12 cellular contexts compared by ENCODE assay signal in genomic region chr14:61588419-61588901, GRCh38.
A peak's percentile ranks its signal among the peaks of the same experiment; 100 is the strongest.
DNase-seq lines count a peak whose midpoint lies in the region; ATAC-seq and TF ChIP-seq lines count a peak whose summit lies in the region.
"Had no signal": no experiment of that assay in that cellular context is flagged by ENCODE, and none has a peak within 500 bp of the region (broad histone marks: within the 10 kb centered on the region; RNA-seq: fewer than 3 reads in every experiment).

No MANE protein-coding gene starts in this region.

- H2BK15ac ChIP-seq in IMR-90 (ENCODE audit: low read depth, low read length): peak overlapping the region; percentile 96

- H3K27ac ChIP-seq in IMR-90 (ENCODE audit: insufficient read depth, low read length): peak overlapping the region; percentile 7
- peak overlapping the region; percentile 47; the same call in 1 of the 2 replicates for H3K27ac ChIP-seq in SJSA1

- H2AFZ ChIP-seq in IMR-90 (replicated peaks; ENCODE audit: low read length, poor library complexity): no peak overlapping the region

- H2BK120ac ChIP-seq in IMR-90 (ENCODE audit: low read depth, low read length): peak overlapping the region; percentile 97

- no peak overlapping the region for H3K4me3 Mint-ChIP-seq in stimulated activated effector memory CD8-positive, alpha-beta T cell treated with anti-CD3 and anti-CD28 coated beads, Interleukin-12 subunit alpha, Interleukin-12 subunit beta, amount 100 ng/mL, for 72 hours
- no peak overlapping the region for H3K4me3 Mint-ChIP-seq in activated T-helper 1 cell treated with anti-CD3 and anti-CD28 coated beads, Interleukin-12 subunit alpha, Interleukin-12 subunit beta, Interleukin-2, Interleukin-4 antibody, amounts not matched to agents 30 ng/mL and 10 ng/mL and 1 ng/mL, durations not matched to agents 14 hours and 24 hours and 36 hours

- DNase-seq in IMR-90: peak; percentile 80
- peak; percentile 70 to 71 for DNase-seq in SJSA1 (ENCODE audit: low read depth in 1 of 2, low spot score in 2 of 2)
- DNase-seq in fibroblast of mammary gland (ENCODE audit: low read depth): peak; percentile 60
- no peak for DNase-seq in stimulated activated effector memory CD8-positive, alpha-beta T cell treated with anti-CD3 and anti-CD28 coated beads, Interleukin-12 subunit alpha, Interleukin-12 subunit beta, amount 100 ng/mL, for 72 hours (ENCODE audit: low spot score in 2 of 2)
- DNase-seq in NCI-H510A (lab: John Stamatoyannopoulos, UW): no peak
- no peak for DNase-seq in activated T-helper 1 cell treated with anti-CD3 and anti-CD28 coated beads, Interleukin-12 subunit alpha, Interleukin-12 subunit beta, Interleukin-2, Interleukin-4 antibody, amounts not matched to agents 30 ng/mL and 10 ng/mL and 1 ng/mL, durations not matched to agents 14 hours and 24 hours and 36 hours (ENCODE audit: low spot score)
- no peak for DNase-seq in UCSD-AML1 (lab: John Stamatoyannopoulos, UW; ENCODE audit: unreplicated experiment)
- DNase-seq: activated CD4-positive, alpha-beta T cell treated with anti-CD3 and anti-CD28 coated beads, Interleukin-2, amount 50 U/mL, for 48 hours; activated gamma-delta T cell; GF-D8; naive thymus-derived CD8-positive, alpha-beta T cell; PC-3 had no signal

- H3K27ac Mint-ChIP-seq in stimulated activated effector memory CD8-positive, alpha-beta T cell treated with anti-CD3 and anti-CD28 coated beads, Interleukin-12 subunit alpha, Interleukin-12 subunit beta, amount 100 ng/mL, for 72 hours: peak overlapping the region; percentile 37
- no peak overlapping the region for H3K27ac Mint-ChIP-seq in activated T-helper 1 cell treated with anti-CD3 and anti-CD28 coated beads, Interleukin-12 subunit alpha, Interleukin-12 subunit beta, Interleukin-2, Interleukin-4 antibody, amounts not matched to agents 30 ng/mL and 10 ng/mL and 1 ng/mL, durations not matched to agents 14 hours and 24 hours and 36 hours

- peaks cover 6 to 22% of the 10 kb centered on the region in 2 experiments; a peak in 3 of 4 replicates for H3K79me1 ChIP-seq in IMR-90 (ENCODE audit: low read depth in 1 of 2, low read length in 2 of 2)

- no peaks in the 10 kb centered on the region for H3K27me3 ChIP-seq in IMR-90 (ENCODE audit: control insufficient read depth, insufficient read depth, low read length)
- H3K27me3 ChIP-seq in SJSA1 (replicated peaks): no peaks in the 10 kb centered on the region

- H3K4me2 ChIP-seq in IMR-90 (ENCODE audit: low read depth, low read length): peak overlapping the region; percentile 23; the same call in 1 of the 2 replicates

- H3K14ac ChIP-seq in IMR-90 (replicated peaks; ENCODE audit: low read depth, low read length): 0 out of 2 replicates have a peak overlapping the region, but pooled peaks have one; percentile 34

- H3K4me1 ChIP-seq in IMR-90 (ENCODE audit: control insufficient read depth, insufficient read depth, low read length) (peaks cover 33% of the 10 kb centered on the region), SJSA1 (replicated peaks) (peaks cover 51% of the 10 kb centered on the region)

- H3K4me1 Mint-ChIP-seq in stimulated activated effector memory CD8-positive, alpha-beta T cell treated with anti-CD3 and anti-CD28 coated beads, Interleukin-12 subunit alpha, Interleukin-12 subunit beta, amount 100 ng/mL, for 72 hours: peaks cover 39% of the 10 kb centered on the region
- peaks cover 56% of the 10 kb centered on the region for H3K4me1 Mint-ChIP-seq in activated T-helper 1 cell treated with anti-CD3 and anti-CD28 coated beads, Interleukin-12 subunit alpha, Interleukin-12 subunit beta, Interleukin-2, Interleukin-4 antibody, amounts not matched to agents 30 ng/mL and 10 ng/mL and 1 ng/mL, durations not matched to agents 14 hours and 24 hours and 36 hours (ENCODE audit: low read depth)

- WGBS in IMR-90 (ENCODE audit: extremely low coverage in 2 of 2, insufficient read length in 1 of 2), 2 experiments: no CpG with 5 or more reads among the region's 6 CpGs

- peak overlapping the region; percentile 88 for H2BK5ac ChIP-seq in IMR-90 (ENCODE audit: low read depth, low read length, poor library complexity, severe bottlenecking)

- no peak; the same call in 1 of the 2 replicates for TF ChIP-seq RAD21 in IMR-90 (IDR thresholded peaks at IDR 0.05; ENCODE audit: low read length)

- POLR2A ChIA-PET in IMR-90 (lab: Charles Lee; ENCODE audit: unreplicated experiment): interaction anchor here (0.5 kb wide), 2 partner anchors 113 to 245 kb away, joined by 3 to 9 read pairs; no protein-coding TSS in a partner anchor

- no peak overlapping the region for H2AK9ac ChIP-seq in IMR-90 (replicated peaks; ENCODE audit: low read depth, low read length, poor library complexity)

- H4K20me1 ChIP-seq in IMR-90 (ENCODE audit: insufficient read depth, low read length): no peaks in the 10 kb centered on the region

- no peak for TF ChIP-seq CTCF in IMR-90 (conservative IDR thresholded peaks at IDR 0.05; ENCODE audit: low read depth, low read length)
- no peak for TF ChIP-seq CTCF in fibroblast of mammary gland (conservative IDR thresholded peaks at IDR 0.05; ENCODE audit: control insufficient read depth, insufficient read depth, low read depth, low read length)

- H3K23ac ChIP-seq in IMR-90 (ENCODE audit: low read depth, low read length): no peak overlapping the region

- peak overlapping the region; percentile 74 for H2BK20ac ChIP-seq in IMR-90 (ENCODE audit: low read depth, low read length)

- H3K9ac ChIP-seq in IMR-90 (ENCODE audit: low read depth, low read length): no peak overlapping the region

- peak overlapping the region; percentile 20 to 67; a peak in 1 of 4 replicates for H4K8ac ChIP-seq in IMR-90 (ENCODE audit: low read depth in 2 of 2, low read length in 2 of 2)

- CTCF ChIA-PET in IMR-90 (lab: Yijun Ruan, JAX): no interaction called here

- ATAC-seq in IMR-90 (ENCODE audit: low read depth): peak; percentile 35
- no peak for ATAC-seq in stimulated activated effector memory CD8-positive, alpha-beta T cell treated with anti-CD3 and anti-CD28 coated beads, Interleukin-12 subunit alpha, Interleukin-12 subunit beta, amount 100 ng/mL, for 72 hours
- ATAC-seq: naive thymus-derived CD8-positive, alpha-beta T cell; PC-3 had no signal

- BruUV-seq in IMR-90 (replicated peaks; lab: Mats Ljungman, UMichigan): no TSS peak

- H3K56ac ChIP-seq in IMR-90 (ENCODE audit: extremely low read depth, insufficient read depth, low read length): no peak overlapping the region

- H2AK5ac ChIP-seq in IMR-90 (ENCODE audit: low read depth, low read length): peak overlapping the region; percentile 35; the same call in 1 of the 2 replicates

- H3K4me3 ChIP-seq in IMR-90 (ENCODE audit: insufficient read depth, low read depth, low read length) (no peak overlapping the region), SJSA1 (no peak overlapping the region), fibroblast of mammary gland (ENCODE audit: control insufficient read depth, low read depth, low read length) (no peak overlapping the region)

- in situ Hi-C loops in IMR-90 (cut with MboI; ENCODE audit: low sequenced_read_pairs): no loop called here

- TF ChIP-seq POLR2A in IMR-90 (IDR thresholded peaks at IDR 0.05; ENCODE audit: low read depth, low read length): no peak

- H3K36me3 ChIP-seq in IMR-90 (ENCODE audit: control insufficient read depth, insufficient read depth, low read length) (no peaks in the 10 kb centered on the region), SJSA1 (no peaks in the 10 kb centered on the region)

- H3K36me3 Mint-ChIP-seq in stimulated activated effector memory CD8-positive, alpha-beta T cell treated with anti-CD3 and anti-CD28 coated beads, Interleukin-12 subunit alpha, Interleukin-12 subunit beta, amount 100 ng/mL, for 72 hours: no peaks in the 10 kb centered on the region
- peaks cover 5% of the 10 kb centered on the region for H3K36me3 Mint-ChIP-seq in activated T-helper 1 cell treated with anti-CD3 and anti-CD28 coated beads, Interleukin-12 subunit alpha, Interleukin-12 subunit beta, Interleukin-2, Interleukin-4 antibody, amounts not matched to agents 30 ng/mL and 10 ng/mL and 1 ng/mL, durations not matched to agents 14 hours and 24 hours and 36 hours (ENCODE audit: low read depth)

- dilution Hi-C loops in IMR-90 (cut with HindIII; ENCODE audit: low sequenced_read_pairs, unreplicated experiment): no loop called here

- H3K4ac ChIP-seq in IMR-90 (ENCODE audit: low read depth, low read length): peak overlapping the region; percentile 29

- intact Hi-C loops in IMR-90 (cut with micrococcal nuclease): no loop called here
- intact Hi-C loops in activated T-helper 1 cell treated with anti-CD3 and anti-CD28 coated beads, Interleukin-12 subunit alpha, Interleukin-12 subunit beta, Interleukin-2, Interleukin-4 antibody, amounts not matched to agents 30 ng/mL and 10 ng/mL and 1 ng/mL, durations not matched to agents 14 hours and 24 hours and 36 hours (cut with micrococcal nuclease): no loop called here

- peak overlapping the region; percentile 31; the same call in 1 of the 2 replicates for H4K5ac ChIP-seq in IMR-90 (ENCODE audit: low read depth, low read length)

- peaks cover 3% of the 10 kb centered on the region for H3K9me3 Mint-ChIP-seq in stimulated activated effector memory CD8-positive, alpha-beta T cell treated with anti-CD3 and anti-CD28 coated beads, Interleukin-12 subunit alpha, Interleukin-12 subunit beta, amount 100 ng/mL, for 72 hours
- H3K9me3 Mint-ChIP-seq in activated T-helper 1 cell treated with anti-CD3 and anti-CD28 coated beads, Interleukin-12 subunit alpha, Interleukin-12 subunit beta, Interleukin-2, Interleukin-4 antibody, amounts not matched to agents 30 ng/mL and 10 ng/mL and 1 ng/mL, durations not matched to agents 14 hours and 24 hours and 36 hours: peaks cover 5% of the 10 kb centered on the region

- H3K9me3 ChIP-seq in IMR-90 (ENCODE audit: control insufficient read depth, insufficient read depth, low read length) (0 out of 2 replicates have a peak, but pooled peaks cover 2% of the 10 kb centered on the region), SJSA1 (replicated peaks) (no peaks in the 10 kb centered on the region)

- H3K27me3 Mint-ChIP-seq in activated T-helper 1 cell treated with anti-CD3 and anti-CD28 coated beads, Interleukin-12 subunit alpha, Interleukin-12 subunit beta, Interleukin-2, Interleukin-4 antibody, amounts not matched to agents 30 ng/mL and 10 ng/mL and 1 ng/mL, durations not matched to agents 14 hours and 24 hours and 36 hours (ENCODE audit: insufficient read depth): no peaks in the 10 kb centered on the region

- H3K18ac ChIP-seq in IMR-90 (ENCODE audit: low read depth, low read length): peak overlapping the region; percentile 44

- peak overlapping the region; percentile 26; the same call in 1 of the 2 replicates for H4K91ac ChIP-seq in IMR-90 (ENCODE audit: insufficient read depth, low read depth, low read length)

- H3K9me1 ChIP-seq in IMR-90 (ENCODE audit: insufficient read depth, low read length): peaks cover 22% of the 10 kb centered on the region

TF ChIP-seq in IMR-90, 13 proteins besides CTCF, POLR2A, EP300 and RAD21 (continues in another document):
- TF ChIP-seq, protein P1, sequence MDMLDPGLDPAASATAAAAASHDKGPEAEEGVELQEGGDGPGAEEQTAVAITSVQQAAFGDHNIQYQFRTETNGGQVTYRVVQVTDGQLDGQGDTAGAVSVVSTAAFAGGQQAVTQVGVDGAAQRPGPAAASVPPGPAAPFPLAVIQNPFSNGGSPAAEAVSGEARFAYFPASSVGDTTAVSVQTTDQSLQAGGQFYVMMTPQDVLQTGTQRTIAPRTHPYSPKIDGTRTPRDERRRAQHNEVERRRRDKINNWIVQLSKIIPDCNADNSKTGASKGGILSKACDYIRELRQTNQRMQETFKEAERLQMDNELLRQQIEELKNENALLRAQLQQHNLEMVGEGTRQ (IDR thresholded peaks at IDR 0.05; ENCODE audit: low read depth, low read length): no peak

Comparison
In these comparisons a context has a peak if more than half of its experiments do, and no peak if none do; other contexts are left out.
1. DNase-seq: peak in IMR-90 (single experiment), SJSA1 (2 of 2) and fibroblast of mammary gland (single experiment); none in stimulated activated effector memory CD8-positive, alpha-beta T cell treated with anti-CD3 and anti-CD28 coated beads, Interleukin-12 subunit alpha, Interleukin-12 subunit beta, amount 100 ng/mL, for 72 hours (0 of 2), NCI-H510A (single experiment), activated T-helper 1 cell treated with anti-CD3 and anti-CD28 coated beads, Interleukin-12 subunit alpha, Interleukin-12 subunit beta, Interleukin-2, Interleukin-4 antibody, amounts not matched to agents 30 ng/mL and 10 ng/mL and 1 ng/mL, durations not matched to agents 14 hours and 24 hours and 36 hours (single experiment) and UCSD-AML1 (single experiment).